ENCODE assay signal across 9 cellular contexts in genomic region chr15:25830844-25831443, GRCh38. TPM values are rescaled to one million over a fixed set of nuclear protein-coding genes. Genes with fewer than 3 reads are reported as not detected.
DNase-seq lines count a peak whose midpoint lies in the region; ATAC-seq and TF ChIP-seq lines count a peak whose summit lies in the region.
"Had no signal": no experiment of that assay in that cellular context is flagged by ENCODE, and none has a peak within 500 bp of the region (broad histone marks: within the 10 kb centered on the region; RNA-seq: fewer than 3 reads in every experiment).

No MANE protein-coding gene starts in this region.

- H3K27ac ChIP-seq in PC-3 (ENCODE audit: low read length), result peak overlapping the region; percentile 47
- peak overlapping the region in 3 of 4 donors; percentile 84 to 90 (median 86) for H3K27ac ChIP-seq in esophagus squamous epithelium
- peak overlapping the region; percentile 64 for H3K27ac ChIP-seq in muscle layer of colon (ENCODE audit: low read depth, low read length)
- peak overlapping the region; percentile 37 for H3K27ac ChIP-seq in upper lobe of right lung

- intact Hi-C loops in PC-3 (cut with micrococcal nuclease), result no loop called here
- intact Hi-C loops in esophagus squamous epithelium (cut with DNase I), result no loop called here
- intact Hi-C loops in upper lobe of right lung (cut with DNase I), result no loop called here

- no peak overlapping the region for H3K9ac ChIP-seq in PC-3 (ENCODE audit: low read length)
- peak overlapping the region; percentile 44 for H3K9ac ChIP-seq in muscle layer of colon (ENCODE audit: low read length)

- CTCF ChIA-PET in PC-3 (lab: Charles Lee), result no interaction called here

- ATAC-seq in PC-3 (peak; percentile 80), upper lobe of right lung (peak; percentile 73), HG03565 (IDR thresholded peaks at IDR 0.05; ENCODE audit: unreplicated experiment) (no peak)

- H3K9me3 ChIP-seq in PC-3 (ENCODE audit: low read length), result no peaks in the 10 kb centered on the region
- H3K9me3 ChIP-seq in esophagus squamous epithelium, result no peaks in the 10 kb centered on the region
- H3K9me3 ChIP-seq in muscle layer of colon (ENCODE audit: low read length), result no peaks in the 10 kb centered on the region
- H3K9me3 ChIP-seq in upper lobe of right lung, result no peaks in the 10 kb centered on the region

- peak overlapping the region; percentile 41; the same call in 1 of the 2 replicates for H3K4me3 ChIP-seq in PC-3 (ENCODE audit: low read length)
- peak overlapping the region in 1 of 4 donors; percentile 51 for H3K4me3 ChIP-seq in esophagus squamous epithelium
- H3K4me3 ChIP-seq in muscle layer of colon (ENCODE audit: low read depth in 1 of 2, low read length in 2 of 2), result peak overlapping the region in 1 of 2 donors; percentile 0
- H3K4me3 ChIP-seq in upper lobe of right lung, result no peak overlapping the region

- 35 to 38% methylated on average over 10 to 11 of the region's 11 CpGs for WGBS in esophagus squamous epithelium, 2 donors

- no peak for TF ChIP-seq POLR2A in esophagus squamous epithelium (IDR thresholded peaks at IDR 0.05)

- no peak for TF ChIP-seq CTCF in PC-3 (conservative IDR thresholded peaks at IDR 0.05; ENCODE audit: low read depth, low read length)
- TF ChIP-seq CTCF in esophagus squamous epithelium (IDR thresholded peaks at IDR 0.05), result no peak
- no peak for TF ChIP-seq CTCF in upper lobe of right lung (IDR thresholded peaks at IDR 0.05)

- H3K4me2 ChIP-seq in PC-3 (ENCODE audit: low read length), result peak overlapping the region; percentile 73

- DNase-seq in PC-3 (peak; percentile 80), esophagus squamous epithelium (lab: John Stamatoyannopoulos, UW) (no peak), upper lobe of right lung (no peak), T-helper 2 cell (no peak), DMS 273 (lab: John Stamatoyannopoulos, UW; ENCODE audit: unreplicated experiment) (no peak)
- DNase-seq: NCI-H187 treated with DMSO at 0.1 percent for 48 hours, T-helper 1 cell had no signal

- no peaks in the 10 kb centered on the region for H4K20me1 ChIP-seq in PC-3 (ENCODE audit: low read length)

- BruUV-seq in PC-3 (replicated peaks; lab: Mats Ljungman, UMichigan), result no TSS peak

- peaks cover 15% of the 10 kb centered on the region for H3K4me1 ChIP-seq in PC-3 (ENCODE audit: insufficient read depth, low read length)
- H3K4me1 ChIP-seq in esophagus squamous epithelium, result peaks cover 0 to 28% (median 8%) of the 10 kb centered on the region in 3 donors
- H3K4me1 ChIP-seq in muscle layer of colon (ENCODE audit: insufficient read depth, low read length), result peaks cover 26% of the 10 kb centered on the region
- H3K4me1 ChIP-seq in upper lobe of right lung, result peaks cover 3% of the 10 kb centered on the region

- H2AFZ ChIP-seq in PC-3 (ENCODE audit: low read length), result peak overlapping the region; percentile 78

- no peaks in the 10 kb centered on the region for H3K79me2 ChIP-seq in PC-3 (ENCODE audit: low read length)

- no peaks in the 10 kb centered on the region for H3F3A ChIP-seq in PC-3 (ENCODE audit: low read length, unreplicated experiment)

- no peaks in the 10 kb centered on the region for H3K9me2 ChIP-seq in PC-3 (replicated peaks; ENCODE audit: low read length)

- H3K36me3 ChIP-seq in PC-3 (ENCODE audit: low read depth, low read length), result no peaks in the 10 kb centered on the region
- H3K36me3 ChIP-seq in esophagus squamous epithelium, result no peaks in the 10 kb centered on the region
- H3K36me3 ChIP-seq in muscle layer of colon (ENCODE audit: insufficient read depth, low read length), result no peaks in the 10 kb centered on the region
- no peaks in the 10 kb centered on the region for H3K36me3 ChIP-seq in upper lobe of right lung

- H3K27me3 ChIP-seq in PC-3 (ENCODE audit: low read length) (no peaks in the 10 kb centered on the region), esophagus squamous epithelium (no peaks in the 10 kb centered on the region), muscle layer of colon (ENCODE audit: control insufficient read depth in 1 of 2, insufficient read depth in 2 of 2, low read length in 2 of 2) (no peaks in the 10 kb centered on the region), upper lobe of right lung (no peaks in the 10 kb centered on the region)

- POLR2A ChIA-PET in PC-3 (lab: Charles Lee; ENCODE audit: unreplicated experiment), result no interaction called here

RNA-seq across cellular contexts. Expression of gene ATP10A, which starts 32.2 kb away (rescaled TPM):
- 2.6 and 5.0 TPM in 2 replicates for total RNA-seq in PC-3 (2014; rRNA removed)
- total RNA-seq in esophagus squamous epithelium, result 1 to 10 TPM in 3 of 4 donors, under 1 TPM in 1; 0.88 to 6.3 (median 1.9) TPM
- 31.1 TPM for total RNA-seq in upper lobe of right lung
